ENCODE assay signal across 8 cellular contexts in genomic region chr20:46689082-46689753, GRCh38. TPM values are rescaled to one million over a fixed set of nuclear protein-coding genes. Genes with fewer than 3 reads are reported as not detected.
DNase-seq lines count a peak whose midpoint lies in the region; ATAC-seq and TF ChIP-seq lines count a peak whose summit lies in the region.

TSS of gene TP53RK (minus strand) at chr20:46689444. CDS start at chr20:46689414, 30 bp downstream.

- H3K4me1 ChIP-seq in testis, result peaks cover 11% of the 10 kb centered on the region

- H3K4me1 Mint-ChIP-seq in activated naive CD4-positive, alpha-beta T cell treated with anti-CD3 and anti-CD28 coated beads, Interleukin-2, amount 50 U/mL, for 24 hours, result peaks cover 44% of the 10 kb centered on the region

- peak within 1 kb of the TSS; percentile 85 to 94 for H3K27ac ChIP-seq in testis

- H3K4me3 ChIP-seq in testis, result peak within 1 kb of the TSS; percentile 88 to 95

- TF ChIP-seq POLR2A in testis (IDR thresholded peaks at IDR 0.05), result peak; percentile 59

- H3K9me3 ChIP-seq in testis, result no peaks in the 10 kb centered on the region

- peak within 1 kb of the TSS; percentile 92 for H3K27ac Mint-ChIP-seq in activated naive CD4-positive, alpha-beta T cell treated with anti-CD3 and anti-CD28 coated beads, Interleukin-2, amount 50 U/mL, for 24 hours

- H3K36me3 Mint-ChIP-seq in activated naive CD4-positive, alpha-beta T cell treated with anti-CD3 and anti-CD28 coated beads, Interleukin-2, amount 50 U/mL, for 24 hours, result peaks cover 9% of the 10 kb centered on the region

- H3K36me3 ChIP-seq in testis (ENCODE audit: low read depth, missing control alignments), result no peaks in the 10 kb centered on the region

- intact Hi-C loops in testis (cut with DNase I; ENCODE audit: low total_unique reads), result no loop called here

- POLR2A ChIA-PET in GM10248 (lab: Yijun Ruan, JAX), result no interaction called here

- TF ChIP-seq CTCF in GM10248 (IDR thresholded peaks at IDR 0.05; ENCODE audit: control extremely low read depth, extremely low read depth, low read depth, missing control alignments) (no peak), omental fat pad (IDR thresholded peaks at IDR 0.05) (peak in 1 of 3 donors; percentile 18), testis (IDR thresholded peaks at IDR 0.05) (peak; percentile 10 to 47 (median 46))

- peak within 1 kb of the TSS; percentile 90 for H3K4me3 Mint-ChIP-seq in activated naive CD4-positive, alpha-beta T cell treated with anti-CD3 and anti-CD28 coated beads, Interleukin-2, amount 50 U/mL, for 24 hours

- 0% methylated on average over 15 to 65 of the region's 71 CpGs for WGBS in testis, 2 donors

- no peaks in the 10 kb centered on the region for H3K9me3 Mint-ChIP-seq in activated naive CD4-positive, alpha-beta T cell treated with anti-CD3 and anti-CD28 coated beads, Interleukin-2, amount 50 U/mL, for 24 hours

- DNase-seq in GM10248 (ENCODE audit: extremely low spot score) (peak; percentile 99), NCI-H1092 (lab: John Stamatoyannopoulos, UW) (peak; percentile 81), glomerular endothelial cell (ENCODE audit: extremely low read depth, low read depth, low spot score) (peak; percentile 94), omental fat pad (ENCODE audit: low spot score) (peak; percentile 90), testis (peak; percentile 100)

- CTCF ChIA-PET in GM10248 (lab: Yijun Ruan, JAX), result interaction anchor here (1.0 to 3.4 kb wide), 6 partner anchors 7 to 278 kb away, joined by 3 to 15 read pairs (median 4); partner anchors contain the start of gene OCSTAMP

- H3K27me3 ChIP-seq in testis, result no peaks in the 10 kb centered on the region

- no peaks in the 10 kb centered on the region for H3K27me3 Mint-ChIP-seq in activated naive CD4-positive, alpha-beta T cell treated with anti-CD3 and anti-CD28 coated beads, Interleukin-2, amount 50 U/mL, for 24 hours

- ATAC-seq in HG02588 (IDR thresholded peaks at IDR 0.05; ENCODE audit: unreplicated experiment), result peak; percentile 90
- ATAC-seq in SK-N-SH treated with all-trans-retinoic acid at 6 μM for 48 hours, result peak; percentile 98
- peak; percentile 97 for ATAC-seq in omental fat pad (ENCODE audit: low FRiP score)

TF ChIP-seq in SK-N-SH treated with all-trans-retinoic acid at 6 μM for 48 hours, 23 proteins besides CTCF, POLR2A, EP300 and RAD21:
- TF ChIP-seq ZFP3 (CRISPR knock-in tag; IDR thresholded peaks at IDR 0.05), result peak; percentile 24; the same call in 1 of the 2 replicates
- TF ChIP-seq POU6F1 (CRISPR knock-in tag; IDR thresholded peaks at IDR 0.05; ENCODE audit: borderline replicate concordance, low read depth), result no peak

RNA-seq across cellular contexts. Expression of gene TP53RK, which starts in this region (rescaled TPM):
- 17.4 and 19.7 TPM in 2 replicates for total RNA-seq in glomerular endothelial cell
- total RNA-seq in omental fat pad, result 10 to 100 TPM; 14.2 to 26.2 (median 15.7) TPM
- total RNA-seq in testis, result 10 to 100 TPM; 23.4 to 25.8 TPM
- 20.9 TPM for polyA plus RNA-seq in testis (ENCODE audit: insufficient read depth, low read depth, low replicate concordance)

Comparison
In these comparisons a context has a peak if more than half of its experiments do, and no peak if none do; other contexts are left out.
1. Peak in every context shown above with its lines: DNase-seq, ATAC-seq, H3K4me3 ChIP-seq and H3K27ac ChIP-seq.